16 cellular contexts compared by ENCODE assay signal in genomic region chr5:15808577-15808976, GRCh38.
"Had no signal": no experiment of that assay in that cellular context is flagged by ENCODE, and none has a peak within 500 bp of the region (broad histone marks: within the 10 kb centered on the region; RNA-seq: fewer than 3 reads in every experiment).

No MANE protein-coding gene starts in this region.

- H3K27ac Mint-ChIP-seq: activated naive CD4-positive, alpha-beta T cell treated with anti-CD3 and anti-CD28 coated beads, Interleukin-2, amount 10 ng/mL, durations not matched to agents 7 days and 5 days; activated naive CD8-positive, alpha-beta T cell treated with anti-CD3 and anti-CD28 coated beads, Interleukin-2, amount 50 U/mL, for 24 hours; memory B cell; naive thymus-derived CD8-positive, alpha-beta T cell had no signal

- H3K27ac ChIP-seq: left lung, pancreas, spleen, tibial nerve had no signal

- H3K4me1 Mint-ChIP-seq: activated naive CD4-positive, alpha-beta T cell treated with anti-CD3 and anti-CD28 coated beads, Interleukin-2, amount 10 ng/mL, durations not matched to agents 7 days and 5 days; activated naive CD8-positive, alpha-beta T cell treated with anti-CD3 and anti-CD28 coated beads, Interleukin-2, amount 50 U/mL, for 24 hours; memory B cell; naive thymus-derived CD8-positive, alpha-beta T cell had no signal

- H3K36me3 ChIP-seq: left lung, pancreas, spleen, tibial nerve had no signal

- ATAC-seq: activated naive CD8-positive, alpha-beta T cell treated with anti-CD3 and anti-CD28 coated beads, Interleukin-2, amount 50 U/mL, for 24 hours; naive thymus-derived CD8-positive, alpha-beta T cell; pancreas had no signal

- DNase-seq: activated CD4-positive, alpha-beta T cell treated with anti-CD3 and anti-CD28 coated beads, Interleukin-2, amount 50 U/mL, for 1 hour; activated CD8-positive, alpha-beta memory T cell treated with anti-CD3 and anti-CD28 coated beads, Interleukin-2, amount 50 U/mL, for 4 hours; activated effector memory CD4-positive, alpha-beta T cell treated with Interleukin-2 at 50 U/mL for 16 hours; activated naive CD4-positive, alpha-beta T cell treated with anti-CD3 and anti-CD28 coated beads, Interleukin-2, amount 10 ng/mL, durations not matched to agents 7 days and 5 days; activated naive CD8-positive, alpha-beta T cell treated with anti-CD3 and anti-CD28 coated beads, Interleukin-2, amount 50 U/mL, for 24 hours; activated T-cell treated with anti-CD3 and anti-CD28 coated beads, Interleukin-2, amount 50 U/mL, for 48 hours; erythroblast; foreskin melanocyte; left lung; naive thymus-derived CD8-positive, alpha-beta T cell; pancreas; spleen; stimulated activated naive CD4-positive, alpha-beta T cell; T1000 had no signal

- H3K27me3 Mint-ChIP-seq: activated naive CD4-positive, alpha-beta T cell treated with anti-CD3 and anti-CD28 coated beads, Interleukin-2, amount 10 ng/mL, durations not matched to agents 7 days and 5 days; activated naive CD8-positive, alpha-beta T cell treated with anti-CD3 and anti-CD28 coated beads, Interleukin-2, amount 50 U/mL, for 24 hours; memory B cell; naive thymus-derived CD8-positive, alpha-beta T cell had no signal

- H3K9me3 ChIP-seq: pancreas had no signal

- H3K4me3 Mint-ChIP-seq: activated naive CD4-positive, alpha-beta T cell treated with anti-CD3 and anti-CD28 coated beads, Interleukin-2, amount 10 ng/mL, durations not matched to agents 7 days and 5 days; activated naive CD8-positive, alpha-beta T cell treated with anti-CD3 and anti-CD28 coated beads, Interleukin-2, amount 50 U/mL, for 24 hours; memory B cell; naive thymus-derived CD8-positive, alpha-beta T cell had no signal

- H3K4me1 ChIP-seq: left lung, pancreas, spleen had no signal

- H3K27me3 ChIP-seq: left lung, pancreas, spleen, tibial nerve had no signal

- H3K36me3 Mint-ChIP-seq: activated naive CD4-positive, alpha-beta T cell treated with anti-CD3 and anti-CD28 coated beads, Interleukin-2, amount 10 ng/mL, durations not matched to agents 7 days and 5 days; memory B cell; naive thymus-derived CD8-positive, alpha-beta T cell had no signal

- H3K4me3 ChIP-seq: left lung, pancreas, spleen, tibial nerve had no signal
